In the genomic region with DNA sequence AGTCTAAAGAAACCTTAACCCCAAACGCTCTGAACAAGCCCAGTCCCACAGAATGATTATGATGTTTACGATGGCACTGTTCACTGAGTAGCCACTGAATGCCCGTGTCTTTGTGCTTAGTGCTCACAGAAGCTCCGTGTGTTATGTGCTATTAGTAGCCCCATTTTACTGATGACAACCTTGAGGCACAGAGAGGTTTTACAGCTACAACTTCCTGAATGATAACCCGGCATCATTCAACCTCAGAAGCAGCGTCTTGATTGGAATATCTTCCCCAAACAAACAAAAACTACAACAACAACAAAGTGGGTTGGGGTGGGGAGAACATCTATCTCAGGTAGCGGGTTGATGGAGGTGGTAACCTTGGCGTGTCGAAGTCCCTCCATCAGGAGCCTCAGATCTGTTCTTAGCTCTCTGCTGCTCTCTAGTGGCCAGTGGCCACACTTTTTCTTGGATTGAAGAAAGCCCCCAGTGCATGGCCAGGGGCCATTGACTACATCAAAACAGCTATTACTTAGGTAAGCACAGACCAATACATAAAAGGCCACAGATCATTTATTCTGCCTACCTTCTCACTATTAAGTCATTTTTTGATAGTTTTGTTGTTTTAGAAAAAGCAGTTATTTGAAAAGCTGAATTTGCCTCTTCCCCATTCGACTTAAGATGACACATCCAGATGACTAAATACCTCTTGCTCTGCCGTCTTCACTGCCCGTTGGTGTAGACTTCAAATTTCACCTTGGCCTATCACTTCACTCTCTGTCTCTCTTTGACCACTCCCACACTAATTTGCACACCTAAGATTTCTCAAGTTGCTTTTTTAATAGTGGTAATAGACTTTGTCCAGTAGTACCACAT, we compare ENCODE assay signal across 2 cellular contexts.
TF ChIP-seq lines count a peak whose summit lies in the region.

No MANE protein-coding gene starts in this region.

TF ChIP-seq in GM23338, 12 proteins besides CTCF, POLR2A, EP300 and RAD21:
- no peak for TF ChIP-seq EZH2 (IDR thresholded peaks at IDR 0.05; ENCODE audit: low read depth, unreplicated experiment)
- TF ChIP-seq NANOG (IDR thresholded peaks at IDR 0.05; ENCODE audit: borderline replicate concordance), result no peak
- TF ChIP-seq, protein P1, sequence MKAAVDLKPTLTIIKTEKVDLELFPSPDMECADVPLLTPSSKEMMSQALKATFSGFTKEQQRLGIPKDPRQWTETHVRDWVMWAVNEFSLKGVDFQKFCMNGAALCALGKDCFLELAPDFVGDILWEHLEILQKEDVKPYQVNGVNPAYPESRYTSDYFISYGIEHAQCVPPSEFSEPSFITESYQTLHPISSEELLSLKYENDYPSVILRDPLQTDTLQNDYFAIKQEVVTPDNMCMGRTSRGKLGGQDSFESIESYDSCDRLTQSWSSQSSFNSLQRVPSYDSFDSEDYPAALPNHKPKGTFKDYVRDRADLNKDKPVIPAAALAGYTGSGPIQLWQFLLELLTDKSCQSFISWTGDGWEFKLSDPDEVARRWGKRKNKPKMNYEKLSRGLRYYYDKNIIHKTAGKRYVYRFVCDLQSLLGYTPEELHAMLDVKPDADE (IDR thresholded peaks at IDR 0.05), result no peak

TF ChIP-seq in H1, 55 proteins besides CTCF, POLR2A, EP300 and RAD21:
- TF ChIP-seq HDAC2 (IDR thresholded peaks at IDR 0.05; ENCODE audit: borderline replicate concordance in 1 of 2, low read depth in 2 of 2, low read length in 2 of 2) (peak in 1 of 2 experiments; percentile 59; a peak in 1 of 4 replicates), KDM1A (IDR thresholded peaks at IDR 0.05; ENCODE audit: borderline replicate concordance, low read length) (peak; percentile 94), YY1 (IDR thresholded peaks at IDR 0.05; ENCODE audit: low read depth, low read length) (peak; percentile 51; the same call in 1 of the 2 replicates), SIX5 (IDR thresholded peaks at IDR 0.05; ENCODE audit: low read depth, low read length) (no peak)
- TF ChIP-seq, protein P2, sequence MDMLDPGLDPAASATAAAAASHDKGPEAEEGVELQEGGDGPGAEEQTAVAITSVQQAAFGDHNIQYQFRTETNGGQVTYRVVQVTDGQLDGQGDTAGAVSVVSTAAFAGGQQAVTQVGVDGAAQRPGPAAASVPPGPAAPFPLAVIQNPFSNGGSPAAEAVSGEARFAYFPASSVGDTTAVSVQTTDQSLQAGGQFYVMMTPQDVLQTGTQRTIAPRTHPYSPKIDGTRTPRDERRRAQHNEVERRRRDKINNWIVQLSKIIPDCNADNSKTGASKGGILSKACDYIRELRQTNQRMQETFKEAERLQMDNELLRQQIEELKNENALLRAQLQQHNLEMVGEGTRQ (IDR thresholded peaks at IDR 0.05; ENCODE audit: low read length), result no peak
